In genomic region chr14:93957751-93958566, GRCh38 we compare ENCODE assay signal across 1 cellular context.
TF ChIP-seq lines count a peak whose summit lies in the region.

No MANE protein-coding gene starts in this region.

TF ChIP-seq in HepG2, 621 proteins besides CTCF, POLR2A, EP300 and RAD21:
- TF ChIP-seq ZNF235 (CRISPR knock-in tag; IDR thresholded peaks at IDR 0.05; ENCODE audit: borderline replicate concordance) (no peak), ZNF263 (CRISPR knock-in tag; IDR thresholded peaks at IDR 0.05) (0 out of 2 replicates have a peak, but pooled peaks have one; percentile 27), FOSL2 (CRISPR knock-in tag; IDR thresholded peaks at IDR 0.05) (no peak), ZBTB39 (CRISPR knock-in tag; IDR thresholded peaks at IDR 0.05) (no peak), POLR2G (IDR thresholded peaks at IDR 0.05; ENCODE audit: low read depth, low read length) (0 out of 2 replicates have a peak, but pooled peaks have one; percentile 6), ZBTB38 (CRISPR knock-in tag; IDR thresholded peaks at IDR 0.05) (peak; percentile 63), ZNF556 (CRISPR knock-in tag; IDR thresholded peaks at IDR 0.05; ENCODE audit: borderline replicate concordance) (no peak), ETV5 (CRISPR knock-in tag; IDR thresholded peaks at IDR 0.05; ENCODE audit: borderline replicate concordance) (no peak), MBD4 (IDR thresholded peaks at IDR 0.05; ENCODE audit: borderline replicate concordance, low read length) (no peak), ZNF687 (CRISPR knock-in tag; IDR thresholded peaks at IDR 0.05) (peak; percentile 30; the same call in 1 of the 2 replicates), NCOA5 (CRISPR knock-in tag; IDR thresholded peaks at IDR 0.05) (no peak)
TF ChIP-seq in HepG2: peak in this region for 4.
